In genomic region chr10:3758491-3758970, GRCh38 we compare ENCODE assay signal across 13 cellular contexts. TPM values are rescaled to one million over a fixed set of nuclear protein-coding genes. Genes with fewer than 3 reads are reported as not detected.
A peak's percentile ranks its signal among the peaks of the same experiment; 100 is the strongest.
DNase-seq lines count a peak whose midpoint lies in the region; ATAC-seq, FAIRE-seq and TF ChIP-seq lines count a peak whose summit lies in the region.
"Had no signal": no experiment of that assay in that cellular context is flagged by ENCODE, and none has a peak within 500 bp of the region (broad histone marks: within the 10 kb centered on the region; RNA-seq: fewer than 3 reads in every experiment).

No MANE protein-coding gene starts in this region.

- CTCF ChIA-PET in activated CD8-positive, alpha-beta T cell treated with anti-CD3 and anti-CD28 coated beads for 36 hours (lab: Charles Lee): interaction anchor here (0.7 to 1.4 kb wide), 4 partner anchors 16 to 78 kb away, joined by 3 to 6 read pairs (median 6); no protein-coding TSS in a partner anchor
- CTCF ChIA-PET in SK-N-SH (lab: Yijun Ruan, JAX): interaction anchor here (1.2 to 1.4 kb wide), 2 partner anchors 18 to 898 kb away, joined by 3 read pairs; no protein-coding TSS in a partner anchor

- H4K20me1 ChIP-seq in keratinocyte (ENCODE audit: control insufficient read depth, extremely low read depth, insufficient read depth, low read length) (no peaks in the 10 kb centered on the region), SK-N-SH (ENCODE audit: insufficient read depth) (no peaks in the 10 kb centered on the region)

- TF ChIP-seq RAD21 in SK-N-SH (IDR thresholded peaks at IDR 0.05; ENCODE audit: low read length): no peak

- no peak for TF ChIP-seq EP300 in SK-N-SH (IDR thresholded peaks at IDR 0.05; ENCODE audit: borderline replicate concordance in 1 of 2, low read depth in 1 of 2, low read length in 1 of 2)

- dilution Hi-C loops in keratinocyte (cut with MboI; ENCODE audit: extremely low pct_ligation_motif_present, low sequenced_read_pairs): no loop called here

- no peak for DNase-seq in activated naive CD4-positive, alpha-beta T cell treated with anti-CD3 and anti-CD28 coated beads, Interleukin-2, amount 50 U/mL, for 16 hours
- no peak for DNase-seq in activated CD8-positive, alpha-beta T cell treated with anti-CD3 and anti-CD28 coated beads for 36 hours
- DNase-seq in keratinocyte (ENCODE audit: low read depth, low spot score) (no peak), vagina (ENCODE audit: extremely low spot score in 2 of 2) (peak in 1 of 2 donors; percentile 80), NCI-H2196 (lab: John Stamatoyannopoulos, UW; ENCODE audit: unreplicated experiment) (no peak), NCI-H524 treated with DMSO at 0.1 percent for 48 hours (lab: John Stamatoyannopoulos, UW) (no peak), SK-N-SH (no peak)
- DNase-seq: DND-41; NCI-H2107; stimulated activated CD4-positive, alpha-beta T cell treated with anti-CD3 and anti-CD28 coated beads, Interleukin-12 subunit alpha, Interleukin-12 subunit beta, amount 100 ng/mL, for 4 hours had no signal

- H3K9me2 ChIP-seq in SK-N-SH: no peaks in the 10 kb centered on the region

- H3K36me3 Mint-ChIP-seq in activated naive CD4-positive, alpha-beta T cell treated with anti-CD3 and anti-CD28 coated beads, Interleukin-2, amount 50 U/mL, for 24 hours: peaks cover 1% of the 10 kb centered on the region
- H3K36me3 Mint-ChIP-seq in activated CD8-positive, alpha-beta T cell treated with anti-CD3 and anti-CD28 coated beads for 36 hours (ENCODE audit: low read depth): peaks cover 3% of the 10 kb centered on the region

- H3K9me1 ChIP-seq in keratinocyte (ENCODE audit: control insufficient read depth, extremely low read depth, insufficient read depth, low read length): no peaks in the 10 kb centered on the region

- H3K27me3 ChIP-seq in keratinocyte (ENCODE audit: control insufficient read depth, extremely low read depth, insufficient read depth, low read length): no peaks in the 10 kb centered on the region
- H3K27me3 ChIP-seq in vagina: no peaks in the 10 kb centered on the region
- no peaks in the 10 kb centered on the region for H3K27me3 ChIP-seq in SK-N-SH (ENCODE audit: insufficient read depth)

- H3K9me3 Mint-ChIP-seq in activated naive CD4-positive, alpha-beta T cell treated with anti-CD3 and anti-CD28 coated beads, Interleukin-2, amount 50 U/mL, for 24 hours: no peaks in the 10 kb centered on the region
- peaks cover 4% of the 10 kb centered on the region for H3K9me3 Mint-ChIP-seq in activated CD8-positive, alpha-beta T cell treated with anti-CD3 and anti-CD28 coated beads for 36 hours
- H3K9me3 Mint-ChIP-seq: GM23338 had no signal

- H2AFZ ChIP-seq in keratinocyte (ENCODE audit: control insufficient read depth, low read length) (no peak overlapping the region), SK-N-SH (ENCODE audit: low read depth) (no peak overlapping the region)
- H2AFZ ChIP-seq: GM23338 had no signal

- peaks cover 63% of the 10 kb centered on the region for H3K4me1 ChIP-seq in keratinocyte (ENCODE audit: control insufficient read depth, extremely low read depth, insufficient read depth, low read length)
- H3K4me1 ChIP-seq in vagina: peaks cover 22% of the 10 kb centered on the region
- peaks cover 28 to 34% of the 10 kb centered on the region in 2 experiments for H3K4me1 ChIP-seq in SK-N-SH (ENCODE audit: control insufficient read depth in 1 of 2, insufficient read depth in 2 of 2, low read depth in 1 of 2, low read length in 1 of 2)

- whole genome bisulfite sequencing in SK-N-SH (ENCODE audit: low lambda C conversion rate): 100% methylated on average over 4 of the region's 6 CpGs

- FAIRE-seq in keratinocyte (lab: Jason Lieb, UNC): no peak
- FAIRE-seq: endometrium had no signal

- no peak for TF ChIP-seq CTCF in activated CD8-positive, alpha-beta T cell treated with anti-CD3 and anti-CD28 coated beads for 36 hours (IDR thresholded peaks at IDR 0.05)
- TF ChIP-seq CTCF in keratinocyte (optimal IDR thresholded peaks at IDR 0.05 in 1 of 3, IDR thresholded peaks at IDR 0.05 in 1 of 3, conservative IDR thresholded peaks at IDR 0.05 in 1 of 3; ENCODE audit: extremely low read depth in 1 of 3, insufficient read depth in 2 of 3, low read length in 3 of 3) (peak in 1 of 3 experiments; percentile 23), vagina (IDR thresholded peaks at IDR 0.05) (no peak), SK-N-SH (IDR thresholded peaks at IDR 0.05) (no peak)

- peak overlapping the region; percentile 83 for H3K4me3 Mint-ChIP-seq in activated naive CD4-positive, alpha-beta T cell treated with anti-CD3 and anti-CD28 coated beads, Interleukin-2, amount 50 U/mL, for 24 hours
- H3K4me3 Mint-ChIP-seq in activated CD8-positive, alpha-beta T cell treated with anti-CD3 and anti-CD28 coated beads for 36 hours: no peak overlapping the region
- H3K4me3 Mint-ChIP-seq: GM23338 had no signal

- intact Hi-C loops in activated CD8-positive, alpha-beta T cell treated with anti-CD3 and anti-CD28 coated beads for 36 hours (cut with micrococcal nuclease): loop anchor here (10.0 kb wide), 1 partner anchor 134 kb away; no protein-coding TSS in a partner anchor
- intact Hi-C loops in vagina (cut with DNase I): no loop called here

- peaks cover 68% of the 10 kb centered on the region for H3K4me1 Mint-ChIP-seq in activated naive CD4-positive, alpha-beta T cell treated with anti-CD3 and anti-CD28 coated beads, Interleukin-2, amount 50 U/mL, for 24 hours
- H3K4me1 Mint-ChIP-seq in activated CD8-positive, alpha-beta T cell treated with anti-CD3 and anti-CD28 coated beads for 36 hours (ENCODE audit: low read depth): peaks cover 85% of the 10 kb centered on the region

- peak overlapping the region; percentile 99 for H3K27ac Mint-ChIP-seq in activated naive CD4-positive, alpha-beta T cell treated with anti-CD3 and anti-CD28 coated beads, Interleukin-2, amount 50 U/mL, for 24 hours
- peak overlapping the region; percentile 98 for H3K27ac Mint-ChIP-seq in activated CD8-positive, alpha-beta T cell treated with anti-CD3 and anti-CD28 coated beads for 36 hours
- H3K27ac Mint-ChIP-seq: GM23338 had no signal

- H3K4me3 ChIP-seq in keratinocyte (ENCODE audit: control insufficient read depth in 2 of 3, extremely low read depth in 1 of 3, insufficient read depth in 2 of 3, low read depth in 1 of 3, low read length in 3 of 3): no peak overlapping the region
- no peak overlapping the region for H3K4me3 ChIP-seq in vagina
- H3K4me3 ChIP-seq in SK-N-SH (ENCODE audit: low read depth in 2 of 2, low read length in 1 of 2): no peak overlapping the region
- H3K4me3 ChIP-seq: GM23338 had no signal

- TF ChIP-seq POLR2A in vagina (IDR thresholded peaks at IDR 0.05): no peak

- POLR2A ChIA-PET in activated CD8-positive, alpha-beta T cell treated with anti-CD3 and anti-CD28 coated beads for 36 hours (lab: Charles Lee): interaction anchor here (0.7 to 6.8 kb wide), 9 partner anchors 11 to 529 kb away, joined by 3 to 77 read pairs (median 5); partner anchors contain the start of gene KLF6
- POLR2A ChIA-PET in SK-N-SH (lab: Yijun Ruan, JAX): interaction anchor here (1.8 kb wide), 1 partner anchor 27 kb away, joined by 7 read pairs; the partner anchor contains the start of gene KLF6

- H3K9ac ChIP-seq in keratinocyte (ENCODE audit: control insufficient read depth, extremely low read depth, insufficient read depth, low read length) (peak overlapping the region; percentile 74), SK-N-SH (no peak overlapping the region)

- ATAC-seq in activated CD8-positive, alpha-beta T cell treated with anti-CD3 and anti-CD28 coated beads for 36 hours: no peak
- ATAC-seq: GM23338 had no signal

- H3K27me3 Mint-ChIP-seq in activated naive CD4-positive, alpha-beta T cell treated with anti-CD3 and anti-CD28 coated beads, Interleukin-2, amount 50 U/mL, for 24 hours: no peaks in the 10 kb centered on the region
- no peaks in the 10 kb centered on the region for H3K27me3 Mint-ChIP-seq in activated CD8-positive, alpha-beta T cell treated with anti-CD3 and anti-CD28 coated beads for 36 hours

- H3K4me2 ChIP-seq in keratinocyte (ENCODE audit: control insufficient read depth, extremely low read depth, insufficient read depth, low read depth, low read length) (peak overlapping the region; percentile 66), SK-N-SH (no peak overlapping the region)
- H3K4me2 ChIP-seq: GM23338 had no signal

- no peaks in the 10 kb centered on the region for H3K79me2 ChIP-seq in keratinocyte (ENCODE audit: control insufficient read depth, insufficient read depth, low read length)
- H3K79me2 ChIP-seq in SK-N-SH (ENCODE audit: insufficient read depth): no peaks in the 10 kb centered on the region

- H3K27ac ChIP-seq in keratinocyte (ENCODE audit: control insufficient read depth, insufficient read depth, low read length) (peak overlapping the region; percentile 97), vagina (peak overlapping the region; percentile 40), SK-N-SH (ENCODE audit: low read depth in 2 of 2, low read length in 1 of 2) (peak overlapping the region in 1 of 2 experiments; percentile 41; a peak in 2 of 4 replicates)

- H3K36me3 ChIP-seq in keratinocyte (ENCODE audit: control insufficient read depth in 2 of 2, extremely low read depth in 1 of 2, insufficient read depth in 2 of 2, low read length in 2 of 2): no peaks in the 10 kb centered on the region
- H3K36me3 ChIP-seq in vagina: no peaks in the 10 kb centered on the region
- H3K36me3 ChIP-seq in SK-N-SH (replicated peaks in 1 of 2; ENCODE audit: control insufficient read depth in 1 of 2, insufficient read depth in 2 of 2, low read length in 1 of 2): no peaks in the 10 kb centered on the region

- H3F3A ChIP-seq in SK-N-SH (replicated peaks; ENCODE audit: insufficient read depth): peaks cover 41% of the 10 kb centered on the region

- H3K9me3 ChIP-seq in keratinocyte (ENCODE audit: control insufficient read depth, low read depth, low read length) (no peaks in the 10 kb centered on the region), vagina (no peaks in the 10 kb centered on the region), SK-N-SH (no peaks in the 10 kb centered on the region)

TF ChIP-seq in SK-N-SH, 30 proteins besides CTCF, POLR2A, EP300 and RAD21 (continues in another document):
- TF ChIP-seq EZH2phosphoT487 (IDR thresholded peaks at IDR 0.05; ENCODE audit: borderline replicate concordance, low read depth) (no peak), FOXJ3 (CRISPR knock-in tag; IDR thresholded peaks at IDR 0.05) (no peak), TEAD4 (IDR thresholded peaks at IDR 0.05; ENCODE audit: borderline replicate concordance, insufficient read depth) (no peak)

RNA-seq across cellular contexts. Expression of gene KLF6, which starts 26.5 kb away (rescaled TPM):
- 100 to 1,000 TPM; 116 to 120 TPM for total RNA-seq in activated CD8-positive, alpha-beta T cell treated with anti-CD3 and anti-CD28 coated beads for 36 hours
- 174 to 250 TPM (median 213 TPM) in 3 replicates for polyA plus RNA-seq in keratinocyte
- 159 TPM for polyA plus RNA-seq in keratinocyte (2011; ENCODE audit: low read depth)
- polyA plus RNA-seq in keratinocyte (2011; cell fraction: cytosol; rRNA removed): 111 and 137 TPM in 2 replicates
- polyA plus RNA-seq in keratinocyte (2011; cell fraction: nucleus; rRNA removed): 564 and 626 TPM in 2 replicates
- 148 and 270 TPM in 2 replicates for polyA plus RNA-seq in keratinocyte (2012; ENCODE audit: low replicate concordance)
- polyA minus RNA-seq in keratinocyte: 425 to 516 TPM (median 456 TPM) in 3 replicates
- polyA minus RNA-seq in keratinocyte (2011; cell fraction: cytosol; rRNA and poly(A)+ RNA removed): 131 TPM
- 587 and 853 TPM in 2 replicates for polyA minus RNA-seq in keratinocyte (2011; cell fraction: nucleus; rRNA and poly(A)+ RNA removed)
- total RNA-seq in vagina: 145 TPM
- polyA plus RNA-seq in SK-N-SH (2012; rRNA removed): 127 and 148 TPM in 2 replicates
- 72.3 and 76.2 TPM in 2 replicates for polyA plus RNA-seq in SK-N-SH (2012; cell fraction: cytosol; rRNA removed)
- 687 and 844 TPM in 2 replicates for polyA plus RNA-seq in SK-N-SH (2012; cell fraction: nucleus; rRNA removed)
